Comparison of ENCODE assay signal across 1 cellular context in the genomic region with DNA sequence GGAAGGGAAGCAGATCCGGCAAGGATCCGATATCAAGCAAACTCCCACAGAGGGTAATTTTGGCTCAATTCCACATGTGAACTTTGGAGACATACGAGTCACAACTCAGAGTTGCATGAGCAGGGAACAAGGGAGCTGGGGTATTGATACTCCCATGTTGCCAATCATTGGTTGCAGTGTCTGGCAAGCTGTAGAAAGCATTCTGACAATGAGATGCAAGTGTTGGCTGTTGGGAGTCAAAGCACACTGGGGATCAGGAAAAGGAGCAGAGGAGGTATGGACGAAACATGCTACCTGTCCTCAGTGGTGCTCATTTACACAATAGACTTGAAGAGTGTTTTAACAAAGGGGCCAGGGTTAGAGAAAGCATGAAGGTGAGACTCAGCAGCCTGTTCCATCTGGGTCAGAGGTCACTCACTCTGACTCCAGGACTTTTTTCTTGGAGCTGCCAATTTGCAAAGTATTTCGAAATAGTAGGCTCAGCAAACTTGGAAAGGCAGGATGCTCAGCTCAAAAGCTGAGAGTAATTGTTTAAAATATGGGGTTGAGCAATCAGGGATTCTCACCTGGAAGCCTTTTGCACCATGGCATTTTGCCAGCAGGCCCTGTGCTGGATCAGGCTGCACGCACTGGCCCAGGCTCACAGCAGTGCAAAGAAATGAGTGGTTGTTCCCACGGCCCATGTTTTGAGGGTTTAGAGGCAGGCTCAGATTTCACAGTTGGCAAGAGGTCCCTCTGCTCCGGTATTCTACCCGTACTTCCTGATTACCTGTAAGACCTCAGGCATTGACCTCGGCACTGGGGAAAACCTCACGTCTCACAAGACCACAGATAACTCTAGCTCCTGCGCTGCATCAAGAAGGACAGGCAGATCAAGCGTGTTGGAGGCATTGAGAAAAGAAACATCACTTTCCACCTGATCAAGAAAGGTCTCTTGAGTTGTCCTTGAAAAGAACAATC.
TF ChIP-seq lines count a peak whose summit lies in the region.

No MANE protein-coding gene starts in this region.

TF ChIP-seq in HepG2, 621 proteins besides CTCF, POLR2A, EP300 and RAD21 (continued from another document and continues in another):
- TF ChIP-seq SKI (IDR thresholded peaks at IDR 0.05; ENCODE audit: partially characterized antibody) (peak; percentile 31), ZFP1 (CRISPR knock-in tag; IDR thresholded peaks at IDR 0.05) (peak; percentile 72; the same call in 1 of the 2 replicates), ZFP82 (CRISPR knock-in tag; IDR thresholded peaks at IDR 0.05; ENCODE audit: borderline replicate concordance) (no peak), HDAC6 (IDR thresholded peaks at IDR 0.05; ENCODE audit: low read depth, low read length) (no peak), ZNF18 (CRISPR knock-in tag; IDR thresholded peaks at IDR 0.05; ENCODE audit: insufficient replicate concordance) (peak; percentile 80), ZNF484 (CRISPR knock-in tag; IDR thresholded peaks at IDR 0.05; ENCODE audit: borderline replicate concordance, low read depth) (no peak), HMG20B (CRISPR knock-in tag; conservative IDR thresholded peaks at IDR 0.05) (peak; percentile 88), CHCHD3 (CRISPR knock-in tag; IDR thresholded peaks at IDR 0.05) (no peak), GZF1 (CRISPR knock-in tag; IDR thresholded peaks at IDR 0.05) (0 out of 2 replicates have a peak, but pooled peaks have one; percentile 31), NFRKB (IDR thresholded peaks at IDR 0.05) (no peak), ZNF121 (CRISPR knock-in tag; IDR thresholded peaks at IDR 0.05) (peak; percentile 68), ZNF761 (CRISPR knock-in tag; conservative IDR thresholded peaks at IDR 0.05) (peak; percentile 89; the same call in 1 of the 2 replicates), KLF15 (CRISPR knock-in tag; IDR thresholded peaks at IDR 0.05; ENCODE audit: borderline replicate concordance) (no peak), ZNF496 (CRISPR knock-in tag; IDR thresholded peaks at IDR 0.05; ENCODE audit: insufficient replicate concordance) (no peak), TBX2 (CRISPR knock-in tag; IDR thresholded peaks at IDR 0.05; ENCODE audit: borderline replicate concordance) (peak; percentile 100), KDM2A (CRISPR knock-in tag; IDR thresholded peaks at IDR 0.05; ENCODE audit: borderline replicate concordance, low read depth) (peak; percentile 82; the same call in 1 of the 2 replicates), IRF1 (CRISPR knock-in tag; IDR thresholded peaks at IDR 0.05; ENCODE audit: low read depth) (no peak), PAF1 (CRISPR knock-in tag; IDR thresholded peaks at IDR 0.05) (no peak; the same call in 1 of the 2 replicates), ZBTB39 (CRISPR knock-in tag; IDR thresholded peaks at IDR 0.05) (peak; percentile 82; the same call in 1 of the 2 replicates), SNAI1 (CRISPR knock-in tag; IDR thresholded peaks at IDR 0.05; ENCODE audit: borderline replicate concordance) (no peak), ZNF576 (CRISPR knock-in tag; IDR thresholded peaks at IDR 0.05) (no peak), KAT2B (IDR thresholded peaks at IDR 0.05; ENCODE audit: borderline replicate concordance, low read depth, low read length) (no peak), MXI1 (IDR thresholded peaks at IDR 0.05; ENCODE audit: borderline replicate concordance, low read depth, low read length) (no peak), CHD4 (IDR thresholded peaks at IDR 0.05; ENCODE audit: borderline replicate concordance, low read length) (no peak; the same call in 1 of the 2 replicates), PHF5A (CRISPR knock-in tag; IDR thresholded peaks at IDR 0.05; ENCODE audit: low read depth, unreplicated experiment) (peak; percentile 90), JUN (CRISPR knock-in tag; IDR thresholded peaks at IDR 0.05) (no peak), ZNF350 (CRISPR knock-in tag; IDR thresholded peaks at IDR 0.05; ENCODE audit: borderline replicate concordance, low read depth) (peak; percentile 86), HES4 (CRISPR knock-in tag; IDR thresholded peaks at IDR 0.05; ENCODE audit: borderline replicate concordance) (no peak), SCMH1 (CRISPR knock-in tag; IDR thresholded peaks at IDR 0.05; ENCODE audit: borderline replicate concordance) (no peak), DR1 (CRISPR knock-in tag; IDR thresholded peaks at IDR 0.05) (no peak; the same call in 1 of the 2 replicates), FOXA3 (CRISPR knock-in tag; IDR thresholded peaks at IDR 0.05) (peak; percentile 79), TOPORS (CRISPR knock-in tag; IDR thresholded peaks at IDR 0.05) (no peak), SRSF1 (optimal IDR thresholded peaks at IDR 0.05; ENCODE audit: low read depth, low read length) (no peak), DMAP1 (CRISPR knock-in tag; IDR thresholded peaks at IDR 0.05) (peak; percentile 85; the same call in 1 of the 2 replicates), SATB2 (CRISPR knock-in tag; IDR thresholded peaks at IDR 0.05) (peak; percentile 34; the same call in 1 of the 2 replicates), ZSCAN22 (CRISPR knock-in tag; IDR thresholded peaks at IDR 0.05) (0 out of 2 replicates have a peak, but pooled peaks have one; percentile 59), HNF4A (CRISPR knock-in tag; IDR thresholded peaks at IDR 0.05) (peak; percentile 93)
- TF ChIP-seq, protein P1, sequence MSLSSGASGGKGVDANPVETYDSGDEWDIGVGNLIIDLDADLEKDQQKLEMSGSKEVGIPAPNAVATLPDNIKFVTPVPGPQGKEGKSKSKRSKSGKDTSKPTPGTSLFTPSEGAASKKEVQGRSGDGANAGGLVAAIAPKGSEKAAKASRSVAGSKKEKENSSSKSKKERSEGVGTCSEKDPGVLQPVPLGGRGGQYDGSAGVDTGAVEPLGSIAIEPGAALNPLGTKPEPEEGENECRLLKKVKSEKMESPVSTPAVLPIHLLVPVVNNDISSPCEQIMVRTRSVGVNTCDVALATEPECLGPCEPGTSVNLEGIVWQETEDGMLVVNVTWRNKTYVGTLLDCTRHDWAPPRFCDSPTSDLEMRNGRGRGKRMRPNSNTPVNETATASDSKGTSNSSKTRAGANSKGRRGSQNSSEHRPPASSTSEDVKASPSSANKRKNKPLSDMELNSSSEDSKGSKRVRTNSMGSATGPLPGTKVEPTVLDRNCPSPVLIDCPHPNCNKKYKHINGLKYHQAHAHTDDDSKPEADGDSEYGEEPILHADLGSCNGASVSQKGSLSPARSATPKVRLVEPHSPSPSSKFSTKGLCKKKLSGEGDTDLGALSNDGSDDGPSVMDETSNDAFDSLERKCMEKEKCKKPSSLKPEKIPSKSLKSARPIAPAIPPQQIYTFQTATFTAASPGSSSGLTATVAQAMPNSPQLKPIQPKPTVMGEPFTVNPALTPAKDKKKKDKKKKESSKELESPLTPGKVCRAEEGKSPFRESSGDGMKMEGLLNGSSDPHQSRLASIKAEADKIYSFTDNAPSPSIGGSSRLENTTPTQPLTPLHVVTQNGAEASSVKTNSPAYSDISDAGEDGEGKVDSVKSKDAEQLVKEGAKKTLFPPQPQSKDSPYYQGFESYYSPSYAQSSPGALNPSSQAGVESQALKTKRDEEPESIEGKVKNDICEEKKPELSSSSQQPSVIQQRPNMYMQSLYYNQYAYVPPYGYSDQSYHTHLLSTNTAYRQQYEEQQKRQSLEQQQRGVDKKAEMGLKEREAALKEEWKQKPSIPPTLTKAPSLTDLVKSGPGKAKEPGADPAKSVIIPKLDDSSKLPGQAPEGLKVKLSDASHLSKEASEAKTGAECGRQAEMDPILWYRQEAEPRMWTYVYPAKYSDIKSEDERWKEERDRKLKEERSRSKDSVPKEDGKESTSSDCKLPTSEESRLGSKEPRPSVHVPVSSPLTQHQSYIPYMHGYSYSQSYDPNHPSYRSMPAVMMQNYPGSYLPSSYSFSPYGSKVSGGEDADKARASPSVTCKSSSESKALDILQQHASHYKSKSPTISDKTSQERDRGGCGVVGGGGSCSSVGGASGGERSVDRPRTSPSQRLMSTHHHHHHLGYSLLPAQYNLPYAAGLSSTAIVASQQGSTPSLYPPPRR (CRISPR knock-in tag; IDR thresholded peaks at IDR 0.05; ENCODE audit: borderline replicate concordance): peak; percentile 96
- TF ChIP-seq, protein P2, sequence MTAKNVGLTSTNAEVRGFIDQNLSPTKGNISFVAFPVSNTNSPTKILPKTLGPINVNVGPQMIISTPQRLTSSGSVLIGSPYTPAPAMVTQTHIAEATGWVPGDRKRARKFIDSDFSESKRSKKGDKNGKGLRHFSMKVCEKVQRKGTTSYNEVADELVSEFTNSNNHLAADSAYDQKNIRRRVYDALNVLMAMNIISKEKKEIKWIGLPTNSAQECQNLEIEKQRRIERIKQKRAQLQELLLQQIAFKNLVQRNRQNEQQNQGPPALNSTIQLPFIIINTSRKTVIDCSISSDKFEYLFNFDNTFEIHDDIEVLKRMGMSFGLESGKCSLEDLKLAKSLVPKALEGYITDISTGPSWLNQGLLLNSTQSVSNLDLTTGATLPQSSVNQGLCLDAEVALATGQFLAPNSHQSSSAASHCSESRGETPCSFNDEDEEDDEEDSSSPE (CRISPR knock-in tag; IDR thresholded peaks at IDR 0.05): no peak; the same call in 1 of the 2 replicates
- TF ChIP-seq, protein P3, sequence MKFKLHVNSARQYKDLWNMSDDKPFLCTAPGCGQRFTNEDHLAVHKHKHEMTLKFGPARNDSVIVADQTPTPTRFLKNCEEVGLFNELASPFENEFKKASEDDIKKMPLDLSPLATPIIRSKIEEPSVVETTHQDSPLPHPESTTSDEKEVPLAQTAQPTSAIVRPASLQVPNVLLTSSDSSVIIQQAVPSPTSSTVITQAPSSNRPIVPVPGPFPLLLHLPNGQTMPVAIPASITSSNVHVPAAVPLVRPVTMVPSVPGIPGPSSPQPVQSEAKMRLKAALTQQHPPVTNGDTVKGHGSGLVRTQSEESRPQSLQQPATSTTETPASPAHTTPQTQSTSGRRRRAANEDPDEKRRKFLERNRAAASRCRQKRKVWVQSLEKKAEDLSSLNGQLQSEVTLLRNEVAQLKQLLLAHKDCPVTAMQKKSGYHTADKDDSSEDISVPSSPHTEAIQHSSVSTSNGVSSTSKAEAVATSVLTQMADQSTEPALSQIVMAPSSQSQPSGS (CRISPR knock-in tag; IDR thresholded peaks at IDR 0.05): peak; percentile 80; the same call in 1 of the 2 replicates
- TF ChIP-seq, protein P4, sequence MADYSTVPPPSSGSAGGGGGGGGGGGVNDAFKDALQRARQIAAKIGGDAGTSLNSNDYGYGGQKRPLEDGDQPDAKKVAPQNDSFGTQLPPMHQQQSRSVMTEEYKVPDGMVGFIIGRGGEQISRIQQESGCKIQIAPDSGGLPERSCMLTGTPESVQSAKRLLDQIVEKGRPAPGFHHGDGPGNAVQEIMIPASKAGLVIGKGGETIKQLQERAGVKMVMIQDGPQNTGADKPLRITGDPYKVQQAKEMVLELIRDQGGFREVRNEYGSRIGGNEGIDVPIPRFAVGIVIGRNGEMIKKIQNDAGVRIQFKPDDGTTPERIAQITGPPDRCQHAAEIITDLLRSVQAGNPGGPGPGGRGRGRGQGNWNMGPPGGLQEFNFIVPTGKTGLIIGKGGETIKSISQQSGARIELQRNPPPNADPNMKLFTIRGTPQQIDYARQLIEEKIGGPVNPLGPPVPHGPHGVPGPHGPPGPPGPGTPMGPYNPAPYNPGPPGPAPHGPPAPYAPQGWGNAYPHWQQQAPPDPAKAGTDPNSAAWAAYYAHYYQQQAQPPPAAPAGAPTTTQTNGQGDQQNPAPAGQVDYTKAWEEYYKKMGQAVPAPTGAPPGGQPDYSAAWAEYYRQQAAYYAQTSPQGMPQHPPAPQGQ (CRISPR knock-in tag; IDR thresholded peaks at IDR 0.05; ENCODE audit: borderline replicate concordance): no peak
- TF ChIP-seq, protein P5, sequence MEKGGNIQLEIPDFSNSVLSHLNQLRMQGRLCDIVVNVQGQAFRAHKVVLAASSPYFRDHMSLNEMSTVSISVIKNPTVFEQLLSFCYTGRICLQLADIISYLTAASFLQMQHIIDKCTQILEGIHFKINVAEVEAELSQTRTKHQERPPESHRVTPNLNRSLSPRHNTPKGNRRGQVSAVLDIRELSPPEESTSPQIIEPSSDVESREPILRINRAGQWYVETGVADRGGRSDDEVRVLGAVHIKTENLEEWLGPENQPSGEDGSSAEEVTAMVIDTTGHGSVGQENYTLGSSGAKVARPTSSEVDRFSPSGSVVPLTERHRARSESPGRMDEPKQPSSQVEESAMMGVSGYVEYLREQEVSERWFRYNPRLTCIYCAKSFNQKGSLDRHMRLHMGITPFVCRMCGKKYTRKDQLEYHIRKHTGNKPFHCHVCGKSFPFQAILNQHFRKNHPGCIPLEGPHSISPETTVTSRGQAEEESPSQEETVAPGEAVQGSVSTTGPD (CRISPR knock-in tag; IDR thresholded peaks at IDR 0.05): peak; percentile 80
